Comparison of ENCODE assay signal across 12 cellular contexts in genomic region chr1:56527548-56528302, GRCh38. TPM values are rescaled to one million over a fixed set of nuclear protein-coding genes. Genes with fewer than 3 reads are reported as not detected.
DNase-seq lines count a peak whose midpoint lies in the region; TF ChIP-seq lines count a peak whose summit lies in the region.
"Had no signal": no experiment of that assay in that cellular context is flagged by ENCODE, and none has a peak within 500 bp of the region (broad histone marks: within the 10 kb centered on the region; RNA-seq: fewer than 3 reads in every experiment).

No MANE protein-coding gene starts in this region.

- peak overlapping the region; percentile 43 for H3K27ac ChIP-seq in substantia nigra (ENCODE audit: low read depth, low read length, poor library complexity, severe bottlenecking)
- H3K27ac ChIP-seq: A549, SK-N-MC had no signal

- no peak overlapping the region for H3K4me3 ChIP-seq in fibroblast of villous mesenchyme (ENCODE audit: low read depth, low read length)
- H3K4me3 ChIP-seq: A549, SK-N-MC had no signal

- no peak for TF ChIP-seq CTCF in fibroblast of villous mesenchyme (IDR thresholded peaks at IDR 0.05; ENCODE audit: insufficient read depth, low read depth, low read length)

- DNase-seq in NCI-H82 (lab: John Stamatoyannopoulos, UW) (peak; percentile 43), NCI-H82 treated with DMSO at 0.1 percent for 48 hours (lab: John Stamatoyannopoulos, UW; ENCODE audit: unreplicated experiment) (no peak), NCI-H345 treated with DMSO at 0.1 percent for 48 hours (lab: John Stamatoyannopoulos, UW; ENCODE audit: unreplicated experiment) (peak; percentile 6), fibroblast of villous mesenchyme (ENCODE audit: low read depth) (peak; percentile 58), substantia nigra (lab: John Stamatoyannopoulos, UW) (no peak), germinal center (ENCODE audit: low spot score) (no peak), NCI-H187 (lab: John Stamatoyannopoulos, UW) (no peak)
- DNase-seq in central memory CD4-positive, alpha-beta T cell: no peak
- DNase-seq: mammary epithelial cell had no signal

RNA-seq across cellular contexts. Expression of gene PLPP3, which starts 51.6 kb away (rescaled TPM):
- total RNA-seq in fibroblast of villous mesenchyme: 10.3 and 14.7 TPM in 2 replicates
- total RNA-seq: activated CD8-positive, alpha-beta memory T cell treated with anti-CD3 and anti-CD28 coated beads for 36 hours had no signal

Comparison
In these comparisons a context has a peak if more than half of its experiments do, and no peak if none do; other contexts are left out.
1. DNase-seq: peak in NCI-H82 (single experiment), NCI-H345 treated with DMSO at 0.1 percent for 48 hours (single experiment) and fibroblast of villous mesenchyme (single experiment); none in NCI-H82 treated with DMSO at 0.1 percent for 48 hours (single experiment), substantia nigra (0 of 49), germinal center (single experiment), NCI-H187 (0 of 2) and central memory CD4-positive, alpha-beta T cell (single experiment).